ENCODE assay signal across 1 cellular context in genomic region chr19:36876993-36877938, GRCh38.
TF ChIP-seq lines count a peak whose summit lies in the region.

No MANE protein-coding gene starts in this region.

TF ChIP-seq in GM12878, 131 proteins besides CTCF, POLR2A, EP300 and RAD21:
- no peak for TF ChIP-seq JUNB (IDR thresholded peaks at IDR 0.05)
- TF ChIP-seq YY1 (IDR thresholded peaks at IDR 0.05; ENCODE audit: low read depth, low read length) = no peak
- TF ChIP-seq ZNF274 (IDR thresholded peaks at IDR 0.05; ENCODE audit: insufficient read depth, insufficient read length) = peak; percentile 77
- TF ChIP-seq PML (IDR thresholded peaks at IDR 0.05; ENCODE audit: low read length) = no peak
- no peak for TF ChIP-seq FOXM1 (IDR thresholded peaks at IDR 0.05; ENCODE audit: low read depth, low read length)
- TF ChIP-seq, protein P1, sequence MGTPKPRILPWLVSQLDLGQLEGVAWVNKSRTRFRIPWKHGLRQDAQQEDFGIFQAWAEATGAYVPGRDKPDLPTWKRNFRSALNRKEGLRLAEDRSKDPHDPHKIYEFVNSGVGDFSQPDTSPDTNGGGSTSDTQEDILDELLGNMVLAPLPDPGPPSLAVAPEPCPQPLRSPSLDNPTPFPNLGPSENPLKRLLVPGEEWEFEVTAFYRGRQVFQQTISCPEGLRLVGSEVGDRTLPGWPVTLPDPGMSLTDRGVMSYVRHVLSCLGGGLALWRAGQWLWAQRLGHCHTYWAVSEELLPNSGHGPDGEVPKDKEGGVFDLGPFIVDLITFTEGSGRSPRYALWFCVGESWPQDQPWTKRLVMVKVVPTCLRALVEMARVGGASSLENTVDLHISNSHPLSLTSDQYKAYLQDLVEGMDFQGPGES (IDR thresholded peaks at IDR 0.05) = no peak
- TF ChIP-seq, protein P2, sequence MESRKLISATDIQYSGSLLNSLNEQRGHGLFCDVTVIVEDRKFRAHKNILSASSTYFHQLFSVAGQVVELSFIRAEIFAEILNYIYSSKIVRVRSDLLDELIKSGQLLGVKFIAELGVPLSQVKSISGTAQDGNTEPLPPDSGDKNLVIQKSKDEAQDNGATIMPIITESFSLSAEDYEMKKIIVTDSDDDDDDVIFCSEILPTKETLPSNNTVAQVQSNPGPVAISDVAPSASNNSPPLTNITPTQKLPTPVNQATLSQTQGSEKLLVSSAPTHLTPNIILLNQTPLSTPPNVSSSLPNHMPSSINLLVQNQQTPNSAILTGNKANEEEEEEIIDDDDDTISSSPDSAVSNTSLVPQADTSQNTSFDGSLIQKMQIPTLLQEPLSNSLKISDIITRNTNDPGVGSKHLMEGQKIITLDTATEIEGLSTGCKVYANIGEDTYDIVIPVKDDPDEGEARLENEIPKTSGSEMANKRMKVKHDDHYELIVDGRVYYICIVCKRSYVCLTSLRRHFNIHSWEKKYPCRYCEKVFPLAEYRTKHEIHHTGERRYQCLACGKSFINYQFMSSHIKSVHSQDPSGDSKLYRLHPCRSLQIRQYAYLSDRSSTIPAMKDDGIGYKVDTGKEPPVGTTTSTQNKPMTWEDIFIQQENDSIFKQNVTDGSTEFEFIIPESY (IDR thresholded peaks at IDR 0.05) = no peak
- no peak for TF ChIP-seq FOS (IDR thresholded peaks at IDR 0.05; ENCODE audit: borderline replicate concordance, extremely low read depth, insufficient read length)
- no peak for TF ChIP-seq EGR1 (IDR thresholded peaks at IDR 0.05; ENCODE audit: borderline replicate concordance in 1 of 2, low read depth in 2 of 2, low read length in 2 of 2)
- TF ChIP-seq BHLHE40 (IDR thresholded peaks at IDR 0.05; ENCODE audit: borderline replicate concordance in 1 of 2, low read depth in 2 of 2, low read length in 1 of 2) = no peak
- TF ChIP-seq CBX5 (IDR thresholded peaks at IDR 0.05; ENCODE audit: low read depth) = peak; percentile 49; the same call in 1 of the 2 replicates
- no peak for TF ChIP-seq BCL3 (IDR thresholded peaks at IDR 0.05; ENCODE audit: borderline replicate concordance, insufficient read depth, low read depth, low read length, poor library complexity, severe bottlenecking)
TF ChIP-seq in GM12878: peak in this region for 2.
